ENCODE assay signal across 27 cellular contexts in the genomic region with DNA sequence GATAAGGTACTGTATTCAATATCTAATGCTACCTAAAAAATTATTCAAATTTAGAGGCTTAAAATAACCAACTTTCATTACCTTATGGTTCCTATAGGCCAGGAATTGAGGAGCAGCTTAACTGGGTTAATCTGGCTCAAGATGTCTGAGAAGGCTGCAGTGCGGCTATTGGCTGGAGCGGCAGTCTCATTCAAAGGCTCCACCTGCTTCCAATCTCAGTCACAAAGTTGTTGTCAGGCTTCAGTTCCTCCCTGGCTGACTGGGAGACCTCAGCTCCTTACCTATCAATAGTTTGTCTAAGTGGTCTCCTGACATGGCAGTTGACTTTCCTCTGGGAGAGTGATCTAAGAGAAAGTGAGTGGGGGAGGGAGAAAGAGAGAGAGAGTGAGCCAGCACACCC.
DNase-seq lines count a peak whose midpoint lies in the region; ATAC-seq and TF ChIP-seq lines count a peak whose summit lies in the region.
"Had no signal": no experiment of that assay in that cellular context is flagged by ENCODE, and none has a peak within 500 bp of the region (broad histone marks: within the 10 kb centered on the region; RNA-seq: fewer than 3 reads in every experiment).

No MANE protein-coding gene starts in this region.

- H3K27ac ChIP-seq in PC-9, result no peak overlapping the region
- H3K27ac ChIP-seq in right atrium auricular region, result no peak overlapping the region
- H3K27ac ChIP-seq: 22Rv1, C4-2B, GM23248, SJSA1 had no signal

- H3K9me3 ChIP-seq in PC-9 (ENCODE audit: insufficient read depth, low read depth), result peaks cover 13% of the 10 kb centered on the region; the same call in 1 of the 2 replicates
- no peaks in the 10 kb centered on the region for H3K9me3 ChIP-seq in right atrium auricular region
- H3K9me3 ChIP-seq: Caco-2, SJSA1 had no signal

- H3K4me1 ChIP-seq in PC-9 (replicated peaks; ENCODE audit: insufficient read depth) (no peaks in the 10 kb centered on the region; the same call in 1 of the 2 replicates), right atrium auricular region (no peaks in the 10 kb centered on the region)

- H3K4me3 ChIP-seq in PC-9 (no peak overlapping the region), right atrium auricular region (no peak overlapping the region)
- H3K4me3 ChIP-seq: GM23248, SJSA1 had no signal

- no peaks in the 10 kb centered on the region for H3K27me3 ChIP-seq in PC-9 (ENCODE audit: insufficient read depth, low read depth)
- H3K27me3 ChIP-seq in right atrium auricular region, result no peaks in the 10 kb centered on the region
- H3K27me3 ChIP-seq: SJSA1 had no signal

- no peaks in the 10 kb centered on the region for H3K79me2 ChIP-seq in PC-9 (ENCODE audit: low read depth)

- H3F3A ChIP-seq in PC-9 (ENCODE audit: insufficient read depth, low read depth), result peaks cover 9% of the 10 kb centered on the region; the same call in 1 of the 2 replicates

- no peaks in the 10 kb centered on the region for H4K20me1 ChIP-seq in PC-9 (ENCODE audit: insufficient read depth)

- no peak overlapping the region for H3K4me2 ChIP-seq in PC-9

- CTCF ChIA-PET in PC-9 (lab: Charles Lee), result no interaction called here

- no peaks in the 10 kb centered on the region; the same call in 1 of the 2 replicates for H3K9me2 ChIP-seq in PC-9 (ENCODE audit: insufficient read depth)

- POLR2A ChIA-PET in PC-9 (lab: Charles Lee; ENCODE audit: unreplicated experiment), result no interaction called here

- BruUV-seq in PC-9 (replicated peaks; lab: Mats Ljungman, UMichigan), result no TSS peak

- intact Hi-C loops in PC-9 (cut with micrococcal nuclease; ENCODE audit: unreplicated experiment), result no loop called here

- H3K36me3 ChIP-seq in PC-9 (ENCODE audit: low read depth), result no peaks in the 10 kb centered on the region
- no peaks in the 10 kb centered on the region for H3K36me3 ChIP-seq in right atrium auricular region
- H3K36me3 ChIP-seq: SJSA1 had no signal

- TF ChIP-seq CTCF in PC-9 (conservative IDR thresholded peaks at IDR 0.05), result no peak
- TF ChIP-seq CTCF in right atrium auricular region (IDR thresholded peaks at IDR 0.05), result no peak

- 0 out of 2 replicates have a peak overlapping the region, but pooled peaks have one; percentile 20 for H2AFZ ChIP-seq in PC-9
- H2AFZ ChIP-seq: GM23248 had no signal

- ATAC-seq in GM21390 (IDR thresholded peaks at IDR 0.05; ENCODE audit: unreplicated experiment), result no peak
- no peak for ATAC-seq in GM19395 (IDR thresholded peaks at IDR 0.05; ENCODE audit: unreplicated experiment)
- ATAC-seq: CD8-positive, alpha-beta T cell; HepG2 had no signal

- DNase-seq in DMS53 (lab: John Stamatoyannopoulos, UW) (peak; percentile 10), DMS53 treated with DMSO at 0.1 percent for 48 hours (lab: John Stamatoyannopoulos, UW; ENCODE audit: unreplicated experiment) (no peak), PC-9 (no peak), myocyte (ENCODE audit: low read depth) (peak; percentile 60), right atrium auricular region (ENCODE audit: low spot score) (no peak)
- DNase-seq: Caco-2; CD8-positive, alpha-beta T cell; DMS153; GM23248; HCEC 1CT; Karpas-422; NCI-H1092; NCI-H1417 treated with DMSO at 0.1 percent for 48 hours; NCI-H1694 treated with DMSO at 0.1 percent for 48 hours; NCI-H2081; NCI-H2171 treated with DMSO at 0.1 percent for 48 hours; NCI-H345; NCI-H510A treated with DMSO at 0.1 percent for 48 hours; NCI-H774; Right ventricle myocardium superior; RPMI8226 had no signal

Comparison
In these comparisons a context has a peak if more than half of its experiments do, and no peak if none do; other contexts are left out.
1. DNase-seq: peak in DMS53 (single experiment) and myocyte (single experiment); none in DMS53 treated with DMSO at 0.1 percent for 48 hours (single experiment), PC-9 (0 of 2) and right atrium auricular region (single experiment).